In genomic region chr1:183604811-183605210, GRCh38 we compare ENCODE assay signal across 13 cellular contexts. TPM values are rescaled to one million over a fixed set of nuclear protein-coding genes. Genes with fewer than 3 reads are reported as not detected.
DNase-seq lines count a peak whose midpoint lies in the region; ATAC-seq and TF ChIP-seq lines count a peak whose summit lies in the region.
"Had no signal": no experiment of that assay in that cellular context is flagged by ENCODE, and none has a peak within 500 bp of the region (broad histone marks: within the 10 kb centered on the region; RNA-seq: fewer than 3 reads in every experiment).

No MANE protein-coding gene starts in this region.

- H3K79me2 ChIP-seq in OCI-LY3 (ENCODE audit: low read length) = peaks cover 20% of the 10 kb centered on the region
- H3K79me2 ChIP-seq: parathyroid adenoma had no signal

- peak overlapping the region; percentile 77 for H3K9ac ChIP-seq in OCI-LY3 (ENCODE audit: low read length)
- H3K9ac ChIP-seq: parathyroid adenoma had no signal

- H2AFZ ChIP-seq in OCI-LY3 (ENCODE audit: low read depth, low read length) = no peak overlapping the region
- H2AFZ ChIP-seq: parathyroid adenoma had no signal

- no peaks in the 10 kb centered on the region for H3K9me3 ChIP-seq in OCI-LY3 (ENCODE audit: insufficient read depth, low read length)

- no peaks in the 10 kb centered on the region for H3K27me3 Mint-ChIP-seq in osteocyte (ENCODE audit: unreplicated experiment)
- H3K27me3 Mint-ChIP-seq in activated CD8-positive, alpha-beta T cell treated with anti-CD3 and anti-CD28 coated beads for 36 hours = no peaks in the 10 kb centered on the region

- no peak for DNase-seq in osteocyte (ENCODE audit: extremely low spot score, unreplicated experiment)
- no peak for DNase-seq in activated CD8-positive, alpha-beta T cell treated with anti-CD3 and anti-CD28 coated beads for 36 hours
- no peak for DNase-seq in NCI-H1105 treated with DMSO at 0.1 percent for 48 hours (lab: John Stamatoyannopoulos, UW)
- no peak for DNase-seq in NCI-H82 treated with DMSO at 0.1 percent for 48 hours (lab: John Stamatoyannopoulos, UW; ENCODE audit: unreplicated experiment)
- no peak for DNase-seq in activated CD4-positive, CD25-positive, alpha-beta regulatory T cell (lab: John Stamatoyannopoulos, UW)
- DNase-seq: effector memory CD8-positive, alpha-beta T cell; glutamatergic neuron; left colon had no signal

- no peaks in the 10 kb centered on the region for H3K9me3 Mint-ChIP-seq in osteocyte (ENCODE audit: unreplicated experiment)
- H3K9me3 Mint-ChIP-seq in activated CD8-positive, alpha-beta T cell treated with anti-CD3 and anti-CD28 coated beads for 36 hours = no peaks in the 10 kb centered on the region
- H3K9me3 Mint-ChIP-seq: effector memory CD8-positive, alpha-beta T cell had no signal

- H3K36me3 Mint-ChIP-seq in osteocyte (ENCODE audit: unreplicated experiment) = no peaks in the 10 kb centered on the region
- H3K36me3 Mint-ChIP-seq in activated CD8-positive, alpha-beta T cell treated with anti-CD3 and anti-CD28 coated beads for 36 hours (ENCODE audit: low read depth) = no peaks in the 10 kb centered on the region

- peak overlapping the region; percentile 93 for H3K27ac ChIP-seq in OCI-LY3 (ENCODE audit: low read length)
- H3K27ac ChIP-seq: parathyroid adenoma had no signal

- H3K4me1 ChIP-seq in OCI-LY3 (ENCODE audit: low read length) = peaks cover 98% of the 10 kb centered on the region
- H3K4me1 ChIP-seq: parathyroid adenoma had no signal

- intact Hi-C loops in activated CD8-positive, alpha-beta T cell treated with anti-CD3 and anti-CD28 coated beads for 36 hours (cut with micrococcal nuclease) = no loop called here

- H3K4me2 ChIP-seq in OCI-LY3 (ENCODE audit: low read length) = peak overlapping the region; percentile 80

- no peak for TF ChIP-seq CTCF in OCI-LY3 (IDR thresholded peaks at IDR 0.05; ENCODE audit: low read depth, low read length)
- no peak for TF ChIP-seq CTCF in osteocyte (IDR thresholded peaks at IDR 0.05)
- no peak for TF ChIP-seq CTCF in activated CD8-positive, alpha-beta T cell treated with anti-CD3 and anti-CD28 coated beads for 36 hours (IDR thresholded peaks at IDR 0.05)

- CTCF ChIA-PET in activated CD8-positive, alpha-beta T cell treated with anti-CD3 and anti-CD28 coated beads for 36 hours (lab: Charles Lee) = interaction anchor here (2.0 kb wide), 1 partner anchor 13 kb away, joined by 4 read pairs; no protein-coding TSS in a partner anchor

- ATAC-seq in GM19023 (IDR thresholded peaks at IDR 0.05; ENCODE audit: unreplicated experiment) (peak; percentile 16), HG02884 (IDR thresholded peaks at IDR 0.05; ENCODE audit: unreplicated experiment) (peak; percentile 31)
- no peak for ATAC-seq in activated CD8-positive, alpha-beta T cell treated with anti-CD3 and anti-CD28 coated beads for 36 hours
- ATAC-seq: left colon had no signal

- H3K4me3 Mint-ChIP-seq in osteocyte (ENCODE audit: unreplicated experiment) = no peak overlapping the region
- H3K4me3 Mint-ChIP-seq in activated CD8-positive, alpha-beta T cell treated with anti-CD3 and anti-CD28 coated beads for 36 hours = no peak overlapping the region

- H3K27ac Mint-ChIP-seq in osteocyte (ENCODE audit: unreplicated experiment) = peak overlapping the region; percentile 78
- no peak overlapping the region for H3K27ac Mint-ChIP-seq in activated CD8-positive, alpha-beta T cell treated with anti-CD3 and anti-CD28 coated beads for 36 hours

- H4K20me1 ChIP-seq in OCI-LY3 (ENCODE audit: insufficient read depth, low read length) = no peaks in the 10 kb centered on the region

- peak overlapping the region; percentile 67 for H3K4me3 ChIP-seq in OCI-LY3 (ENCODE audit: low read length)

- peaks cover 44% of the 10 kb centered on the region for H3K4me1 Mint-ChIP-seq in osteocyte (ENCODE audit: unreplicated experiment)
- H3K4me1 Mint-ChIP-seq in activated CD8-positive, alpha-beta T cell treated with anti-CD3 and anti-CD28 coated beads for 36 hours (ENCODE audit: low read depth) = peaks cover 10% of the 10 kb centered on the region

- POLR2A ChIA-PET in activated CD8-positive, alpha-beta T cell treated with anti-CD3 and anti-CD28 coated beads for 36 hours (lab: Charles Lee) = interaction anchor here (1.1 kb wide), 1 partner anchor 38 kb away, joined by 4 read pairs; no protein-coding TSS in a partner anchor

- H3K27me3 ChIP-seq in OCI-LY3 (ENCODE audit: low read depth, low read length) = no peaks in the 10 kb centered on the region

- H3K36me3 ChIP-seq in OCI-LY3 (replicated peaks; ENCODE audit: low read depth, low read length) = peaks cover 7% of the 10 kb centered on the region

RNA-seq across cellular contexts. Expression of gene NCF2, which starts 14.6 kb away (rescaled TPM):
- not detected in 2 replicates for total RNA-seq in osteocyte
- total RNA-seq in activated CD8-positive, alpha-beta T cell treated with anti-CD3 and anti-CD28 coated beads for 36 hours = 1 to 10 TPM; 4.2 to 4.7 TPM

RNA-seq across cellular contexts. Expression of gene ARPC5, which starts 30.8 kb away (rescaled TPM):
- total RNA-seq in osteocyte = 126 and 127 TPM in 2 replicates
- total RNA-seq in activated CD8-positive, alpha-beta T cell treated with anti-CD3 and anti-CD28 coated beads for 36 hours = 100 to 1,000 TPM; 128 to 134 TPM

RNA-seq across cellular contexts. Expression of gene APOBEC4, which starts 48.3 kb away (rescaled TPM):
- not detected in 2 replicates for total RNA-seq in osteocyte
- total RNA-seq in activated CD8-positive, alpha-beta T cell treated with anti-CD3 and anti-CD28 coated beads for 36 hours = not detected
- total RNA-seq: LHCN-M2 had no signal
